In genomic region chr2:64014628-64015027, GRCh38 we compare ENCODE assay signal across 22 cellular contexts.
"Had no signal": no experiment of that assay in that cellular context is flagged by ENCODE, and none has a peak within 500 bp of the region (broad histone marks: within the 10 kb centered on the region; RNA-seq: fewer than 3 reads in every experiment).

No MANE protein-coding gene starts in this region.

- H3K36me3 ChIP-seq: MG63 had no signal

- H3K4me3 ChIP-seq: MG63 had no signal

- DNase-seq: KBM-7, MG63, NCI-H1092, NCI-H1105 treated with DMSO at 0.1 percent for 48 hours, NCI-H1436, NCI-H187, NCI-H2029, NCI-H2081 treated with DMSO at 0.1 percent for 48 hours, NCI-H2171, NCI-H226, NCI-H446, NCI-H510A, NCI-H524 treated with DMSO at 0.1 percent for 48 hours, NCI-H69, NCI-H774, PC-3, SHP77, SK-N-SH, SW 1271 had no signal

- H3K9me3 ChIP-seq: MG63, SK-N-SH had no signal

- H3K4me2 ChIP-seq: SK-N-SH had no signal

- H3K9me3 Mint-ChIP-seq: IgD-negative memory B cell had no signal

- ATAC-seq: Panc1, PC-3 had no signal

- H3K9ac ChIP-seq: SK-N-SH had no signal

- H3K27ac Mint-ChIP-seq: IgD-negative memory B cell had no signal

- H3K27ac ChIP-seq: RWPE1 had no signal

- H3K27me3 Mint-ChIP-seq: IgD-negative memory B cell had no signal

- H3K27me3 ChIP-seq: MG63 had no signal

- H3K4me3 Mint-ChIP-seq: IgD-negative memory B cell had no signal
